ENCODE assay signal across 14 cellular contexts in genomic region chr3:110414851-110415250, GRCh38.
A peak's percentile ranks its signal among the peaks of the same experiment; 100 is the strongest.
DNase-seq lines count a peak whose midpoint lies in the region; ATAC-seq and TF ChIP-seq lines count a peak whose summit lies in the region.
"Had no signal": no experiment of that assay in that cellular context is flagged by ENCODE, and none has a peak within 500 bp of the region (broad histone marks: within the 10 kb centered on the region; RNA-seq: fewer than 3 reads in every experiment).

No MANE protein-coding gene starts in this region.

- peak; percentile 41 for DNase-seq in AG04450 (ENCODE audit: low read depth, low spot score)
- DNase-seq in HK-2 (ENCODE audit: unreplicated experiment), result peak; percentile 8
- peak; percentile 86 for DNase-seq in astrocyte of the spinal cord (ENCODE audit: low read depth, low spot score)
- peak; percentile 50 for DNase-seq in kidney glomerular epithelial cell (lab: John Stamatoyannopoulos, UW)
- DNase-seq in spleen, result no peak
- DNase-seq in activated naive CD4-positive, alpha-beta T cell treated with Interleukin-2 at 50 U/mL for 16 hours, result no peak
- DNase-seq: KBM-7, naive B cell, NCI-H2029 treated with DMSO at 0.1 percent for 48 hours, sigmoid colon, upper lobe of right lung had no signal

- in situ Hi-C loops in astrocyte of the spinal cord (cut with HindIII; ENCODE audit: low sequenced_read_pairs), result no loop called here

- TF ChIP-seq CTCF in AG04450 (IDR thresholded peaks at IDR 0.05; ENCODE audit: low read depth, low read length), result no peak
- no peak for TF ChIP-seq CTCF in astrocyte of the spinal cord (IDR thresholded peaks at IDR 0.05; ENCODE audit: low read depth, low read length)
- no peak for TF ChIP-seq CTCF in spleen (IDR thresholded peaks at IDR 0.05 in 8 of 11, conservative IDR thresholded peaks at IDR 0.05 in 3 of 11)

- WGBS in spleen, 5 donors, result 82 to 92% (median 84%) methylated on average over 3 of the region's 3 CpGs

- H3K27me3 ChIP-seq in AG04450 (ENCODE audit: control insufficient read depth, insufficient read depth, low read length) (no peaks in the 10 kb centered on the region), spleen (replicated peaks in 1 of 7) (no peaks in the 10 kb centered on the region)
- H3K27me3 ChIP-seq: sigmoid colon, upper lobe of right lung had no signal

- no peaks in the 10 kb centered on the region for H3K36me3 ChIP-seq in spleen
- H3K36me3 ChIP-seq: sigmoid colon, upper lobe of right lung had no signal

- intact Hi-C loops in spleen (cut with DNase I; ENCODE audit: low total_unique reads), result no loop called here

- H3K9me3 ChIP-seq in AG04450 (ENCODE audit: control insufficient read depth, insufficient read depth, low read length), result no peaks in the 10 kb centered on the region
- H3K9me3 ChIP-seq in spleen, result no peaks in the 10 kb centered on the region
- H3K9me3 ChIP-seq: sigmoid colon, upper lobe of right lung had no signal

- H3K27ac ChIP-seq in AG04450 (ENCODE audit: low read depth, low read length), result peak overlapping the region; percentile 67
- no peak overlapping the region for H3K27ac ChIP-seq in spleen
- H3K27ac ChIP-seq: C4-2B, upper lobe of right lung had no signal

- TF ChIP-seq POLR2A in spleen (IDR thresholded peaks at IDR 0.05), result no peak

- H3K4me1 ChIP-seq in spleen, result no peaks in the 10 kb centered on the region
- H3K4me1 ChIP-seq: upper lobe of right lung had no signal

- H3K4me3 ChIP-seq in AG04450 (ENCODE audit: low read depth, low read length) (no peak overlapping the region), astrocyte of the spinal cord (ENCODE audit: low read depth, low read length) (no peak overlapping the region), spleen (no peak overlapping the region)
- H3K4me3 ChIP-seq: sigmoid colon, upper lobe of right lung had no signal

- POLR2A ChIA-PET in AG04450 (lab: Yijun Ruan, JAX), result no interaction called here

- ATAC-seq in HG03521 (IDR thresholded peaks at IDR 0.05; ENCODE audit: unreplicated experiment), result no peak
- no peak for ATAC-seq in HG02840 (IDR thresholded peaks at IDR 0.05; ENCODE audit: low FRiP score, unreplicated experiment)
- ATAC-seq: upper lobe of right lung had no signal

- CTCF ChIA-PET in AG04450 (lab: Charles Lee), result interaction anchor here (1.3 kb wide), 1 partner anchor 666 kb away, joined by 5 read pairs; no protein-coding TSS in a partner anchor

Comparison
In these comparisons a context has a peak if more than half of its experiments do, and no peak if none do; other contexts are left out.
1. DNase-seq: peak in AG04450 (single experiment), HK-2 (single experiment), astrocyte of the spinal cord (single experiment) and kidney glomerular epithelial cell (single experiment); none in spleen (single experiment) and activated naive CD4-positive, alpha-beta T cell treated with Interleukin-2 at 50 U/mL for 16 hours (single experiment).